In the genomic region with DNA sequence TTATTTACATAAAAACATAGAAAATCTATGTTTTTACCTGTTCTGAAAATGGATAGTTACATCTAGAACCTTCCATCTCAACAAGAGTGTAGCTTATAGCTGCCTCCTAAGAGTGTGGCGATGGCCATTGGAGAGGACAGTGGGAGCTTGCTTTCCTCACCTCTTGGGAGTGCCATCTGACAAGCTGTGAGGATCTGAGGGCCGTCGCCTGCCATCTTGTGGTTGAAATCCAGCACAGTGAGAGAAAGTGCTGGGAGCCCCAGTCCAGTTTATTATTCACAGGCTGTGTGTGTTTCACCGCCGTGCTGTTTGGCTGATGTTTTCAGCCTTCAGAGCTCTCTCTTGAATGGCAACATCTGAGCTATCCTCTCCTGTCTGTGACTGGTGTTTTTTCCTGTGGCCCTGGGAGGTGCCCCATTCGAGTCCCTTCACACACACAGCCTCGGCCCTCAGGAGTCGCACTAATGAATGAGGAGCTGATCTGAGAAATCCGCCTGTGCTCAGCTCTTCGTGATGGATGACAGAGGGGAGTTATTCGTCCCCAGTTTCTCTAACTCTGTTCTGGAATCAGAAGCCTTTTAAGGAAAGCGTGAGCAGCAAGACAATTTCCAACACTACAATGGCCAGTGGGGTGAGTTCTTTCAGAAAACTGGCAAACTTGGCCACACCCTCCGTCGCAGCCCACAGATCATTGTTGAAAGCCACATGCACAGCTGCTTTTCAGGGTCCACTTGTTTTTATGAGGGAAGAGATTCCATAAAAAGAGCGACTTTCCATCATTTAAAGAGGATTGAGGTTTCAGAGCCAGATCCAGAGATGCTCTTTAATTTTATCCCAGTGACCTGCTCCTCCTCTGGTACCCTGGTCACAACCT, we compare ENCODE assay signal across 8 cellular contexts.
DNase-seq lines count a peak whose midpoint lies in the region; ATAC-seq and TF ChIP-seq lines count a peak whose summit lies in the region.

No MANE protein-coding gene starts in this region.

- H3K27me3 ChIP-seq in hepatocyte, result no peaks in the 10 kb centered on the region

- ATAC-seq in HG03280 (IDR thresholded peaks at IDR 0.05; ENCODE audit: unreplicated experiment) (peak; percentile 66), GM19023 (IDR thresholded peaks at IDR 0.05; ENCODE audit: unreplicated experiment) (no peak)

- H3K36me3 ChIP-seq in hepatocyte (replicated peaks; ENCODE audit: insufficient read depth, low read depth), result no peaks in the 10 kb centered on the region

- no peaks in the 10 kb centered on the region for H3K9me2 ChIP-seq in hepatocyte (replicated peaks; ENCODE audit: insufficient read depth)

- no peaks in the 10 kb centered on the region for H3K79me2 ChIP-seq in hepatocyte

- no peak overlapping the region for H3K4me2 ChIP-seq in hepatocyte

- H2AFZ ChIP-seq in hepatocyte, result no peak overlapping the region

- H4K20me1 ChIP-seq in hepatocyte (ENCODE audit: insufficient read depth, poor library complexity, severe bottlenecking), result no peaks in the 10 kb centered on the region

- H3K27ac ChIP-seq in hepatocyte, result no peak overlapping the region

- TF ChIP-seq CTCF in astrocyte of the spinal cord (IDR thresholded peaks at IDR 0.05; ENCODE audit: low read depth, low read length), result peak; percentile 87
- peak; percentile 84 for TF ChIP-seq CTCF in hepatocyte (IDR thresholded peaks at IDR 0.05; ENCODE audit: poor library complexity)

- DNase-seq in NCI-H1694 (lab: John Stamatoyannopoulos, UW) (peak; percentile 51), NCI-H1694 treated with DMSO at 0.1 percent for 48 hours (lab: John Stamatoyannopoulos, UW) (no peak), NCI-H774 (lab: John Stamatoyannopoulos, UW) (peak; percentile 40), astrocyte of the spinal cord (ENCODE audit: low read depth, low spot score) (peak; percentile 79), hepatocyte (ENCODE audit: low spot score) (peak; percentile 82), skeletal muscle cell (ENCODE audit: low read depth) (peak; percentile 23)

- H3K4me1 ChIP-seq in hepatocyte (ENCODE audit: insufficient read depth), result no peaks in the 10 kb centered on the region

- WGBS in hepatocyte (ENCODE audit: low lambda C conversion rate, missing lambda C conversion rate), result 57% methylated on average over 15 of the region's 15 CpGs

- no peaks in the 10 kb centered on the region for H3K9me3 ChIP-seq in hepatocyte (ENCODE audit: low read depth)

- peak overlapping the region; percentile 17 for H3K4me3 ChIP-seq in astrocyte of the spinal cord (ENCODE audit: low read depth, low read length)
- no peak overlapping the region for H3K4me3 ChIP-seq in hepatocyte
- H3K4me3 ChIP-seq in skeletal muscle cell (ENCODE audit: low read depth, low read length), result no peak overlapping the region

- in situ Hi-C loops in astrocyte of the spinal cord (cut with HindIII; ENCODE audit: low sequenced_read_pairs), result no loop called here
